Comparison of ENCODE assay signal across 8 cellular contexts in the genomic region with DNA sequence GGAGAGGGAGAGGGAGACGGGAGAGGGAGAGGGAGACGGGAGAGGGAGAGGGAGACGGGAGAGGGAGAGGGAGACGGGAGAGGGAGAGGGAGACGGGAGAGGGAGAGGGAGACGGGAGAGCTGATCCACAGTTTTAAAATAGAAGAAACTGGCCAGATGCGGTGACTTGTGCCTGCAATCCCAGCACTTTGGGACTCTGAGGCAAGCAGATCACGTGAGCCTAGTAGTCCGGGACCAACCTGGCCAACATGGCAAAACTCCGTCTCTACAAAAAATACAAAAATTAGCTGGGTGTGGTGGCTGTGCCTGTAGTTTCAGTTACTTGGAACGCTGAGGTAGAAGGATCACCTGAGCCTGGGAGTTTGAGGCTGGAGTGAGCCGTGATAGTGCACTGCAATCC. TPM values are rescaled to one million over a fixed set of nuclear protein-coding genes. Genes with fewer than 3 reads are reported as not detected.
DNase-seq lines count a peak whose midpoint lies in the region; ATAC-seq, FAIRE-seq and TF ChIP-seq lines count a peak whose summit lies in the region.
"Not testable (repeated sequence)": the region's sequence is repeated elsewhere in the genome, so short reads cannot be mapped to it uniquely, and the experiment has no call there.
"Had no signal": no experiment of that assay in that cellular context is flagged by ENCODE, and none has a peak within 500 bp of the region (broad histone marks: within the 10 kb centered on the region; RNA-seq: fewer than 3 reads in every experiment).

No MANE protein-coding gene starts in this region.

- H3K4me3 ChIP-seq in A549 (peak overlapping the region; percentile 40), iPS-18a (ENCODE audit: low read length) (peak overlapping the region; percentile 60), rectal smooth muscle tissue (ENCODE audit: low read length) (peak overlapping the region; percentile 13)
- H3K4me3 ChIP-seq in adipocyte (ENCODE audit: low read length) = not testable (repeated sequence)

- WGBS in A549 (ENCODE audit: missing lambda C conversion rate) = 3% methylated on average over 9 of the region's 12 CpGs

- peak; percentile 70 to 74 for ATAC-seq in A549

- not testable (repeated sequence) for H3K27ac Mint-ChIP-seq in endothelial cell (ENCODE audit: unreplicated experiment)

- CTCF ChIA-PET in A549 (lab: Yijun Ruan, JAX) = interaction anchor here (1.2 kb wide), 1 partner anchor 22 kb away, joined by 4 read pairs; no protein-coding TSS in a partner anchor

- DNase-seq in A549 (ENCODE audit: low read depth in 1 of 2, low spot score in 1 of 2) = peak in 1 of 2 experiments; percentile 60
- DNase-seq in HT-29 (ENCODE audit: low spot score) = peak; percentile 5
- peak; percentile 13 for DNase-seq in RPMI7951 (ENCODE audit: low read depth)
- DNase-seq in adipocyte (ENCODE audit: low read depth) = peak; percentile 19
- DNase-seq in endothelial cell (ENCODE audit: low spot score) = not testable (repeated sequence)

- POLR2A ChIA-PET in A549 (lab: Yijun Ruan, JAX) = not testable (repeated sequence)

- not testable (repeated sequence) for TF ChIP-seq EP300 in A549 (IDR thresholded peaks at IDR 0.05)

- FAIRE-seq in A549 (lab: Jason Lieb, UNC) = not testable (repeated sequence)

- not testable (repeated sequence) for H3K27me3 Mint-ChIP-seq in endothelial cell (ENCODE audit: unreplicated experiment)

- H3K9me3 ChIP-seq in A549; adipocyte (ENCODE audit: control insufficient read depth, low read length); iPS-18a (ENCODE audit: control insufficient read depth, low read depth, low read length): not testable (repeated sequence)

- H3K4me3 Mint-ChIP-seq in endothelial cell (ENCODE audit: unreplicated experiment) = peak overlapping the region; percentile 72

- not testable (repeated sequence) for TF ChIP-seq POLR2A in A549 (IDR thresholded peaks at IDR 0.05; ENCODE audit: low read length)

- peak overlapping the region; percentile 76 to 83 for H3K27ac ChIP-seq in A549
- not testable (repeated sequence) for H3K27ac ChIP-seq in iPS-18a (ENCODE audit: low read length); rectal smooth muscle tissue (ENCODE audit: low read depth, low read length)

- H3K27me3 ChIP-seq in adipocyte (replicated peaks; ENCODE audit: control insufficient read depth, insufficient read depth, low read length); iPS-18a (ENCODE audit: control insufficient read depth, insufficient read depth, low read length); rectal smooth muscle tissue (ENCODE audit: control insufficient read depth, insufficient read depth, low read length): not testable (repeated sequence)

- TF ChIP-seq RAD21 in A549 (conservative IDR thresholded peaks at IDR 0.05 in 1 of 2, IDR thresholded peaks at IDR 0.05 in 1 of 2) = not testable (repeated sequence)

- H3K9ac ChIP-seq in adipocyte (ENCODE audit: low read length); iPS-18a (ENCODE audit: low read length); rectal smooth muscle tissue (ENCODE audit: low read length): not testable (repeated sequence)

- H3K36me3 Mint-ChIP-seq in endothelial cell (ENCODE audit: low read depth, unreplicated experiment) = not testable (repeated sequence)

- H3K4me1 Mint-ChIP-seq in endothelial cell (ENCODE audit: unreplicated experiment) = not testable (repeated sequence)

- H3K4me2 ChIP-seq in A549 = peak overlapping the region; percentile 88

- not testable (repeated sequence) for H3K36me3 ChIP-seq in adipocyte (ENCODE audit: control insufficient read depth, insufficient read depth, low read length, severe bottlenecking); iPS-18a (ENCODE audit: control insufficient read depth, low read depth, low read length); rectal smooth muscle tissue (ENCODE audit: control insufficient read depth, insufficient read depth, low read length)

- TF ChIP-seq CTCF in A549 (IDR thresholded peaks at IDR 0.05); endothelial cell (IDR thresholded peaks at IDR 0.05; ENCODE audit: unreplicated experiment): not testable (repeated sequence)

- peaks cover 28% of the 10 kb centered on the region for H3K4me1 ChIP-seq in A549
- not testable (repeated sequence) for H3K4me1 ChIP-seq in adipocyte (ENCODE audit: control insufficient read depth, insufficient read depth, low read length); iPS-18a (ENCODE audit: control insufficient read depth, low read depth, low read length); rectal smooth muscle tissue (ENCODE audit: control insufficient read depth, insufficient read depth, low read length)

- not testable (repeated sequence) for H3K9me3 Mint-ChIP-seq in endothelial cell (ENCODE audit: unreplicated experiment)

TF ChIP-seq in A549, 52 proteins besides CTCF, POLR2A, EP300 and RAD21:
- TF ChIP-seq, protein P1, sequence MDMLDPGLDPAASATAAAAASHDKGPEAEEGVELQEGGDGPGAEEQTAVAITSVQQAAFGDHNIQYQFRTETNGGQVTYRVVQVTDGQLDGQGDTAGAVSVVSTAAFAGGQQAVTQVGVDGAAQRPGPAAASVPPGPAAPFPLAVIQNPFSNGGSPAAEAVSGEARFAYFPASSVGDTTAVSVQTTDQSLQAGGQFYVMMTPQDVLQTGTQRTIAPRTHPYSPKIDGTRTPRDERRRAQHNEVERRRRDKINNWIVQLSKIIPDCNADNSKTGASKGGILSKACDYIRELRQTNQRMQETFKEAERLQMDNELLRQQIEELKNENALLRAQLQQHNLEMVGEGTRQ (IDR thresholded peaks at IDR 0.05) = peak; percentile 67

RNA-seq across cellular contexts. Expression of gene SNRPF, which starts 16.3 kb away (rescaled TPM):
- 45.8 and 66.3 TPM in 2 replicates for polyA plus RNA-seq in A549 (2011; rRNA removed)
- 105 and 161 TPM in 2 replicates for polyA plus RNA-seq in A549 (2012; cell fraction: cytosol; rRNA removed)
- polyA plus RNA-seq in A549 (2012; cell fraction: nucleus; rRNA removed) = 22.7 and 23.3 TPM in 2 replicates
- polyA plus RNA-seq in A549 (2017; fragmentation: RNase III; extraction: RNeasy Plus Mini Kit Qiagen cat#74134 plus additional on column Dnase treatment) = 204 to 221 TPM (median 204 TPM) in 3 replicates
- polyA minus RNA-seq in A549 (2011; rRNA and poly(A)+ RNA removed) = 15.3 and 16.7 TPM in 2 replicates
- total RNA-seq in HT-29 (2014; rRNA removed; shearing (Covaris generic)) = 29.0 and 32.0 TPM in 2 replicates
- total RNA-seq in RPMI7951 (2014; rRNA removed; shearing (Covaris generic)) = 23.0 and 29.6 TPM in 2 replicates
- 28.3 TPM for total RNA-seq in endothelial cell (ENCODE audit: unreplicated experiment)

RNA-seq across cellular contexts. Expression of gene NTN4, which starts 51.9 kb away (rescaled TPM):
- polyA plus RNA-seq in A549 (2011; rRNA removed) (132 and 168 TPM in 2 replicates), A549 (2017; fragmentation: RNase III; extraction: RNeasy Plus Mini Kit Qiagen cat#74134 plus additional on column Dnase treatment) (36.9 to 37.3 TPM (median 37.1 TPM) in 3 replicates)
- 63.1 and 77.4 TPM in 2 replicates for polyA plus RNA-seq in A549 (2012; cell fraction: cytosol; rRNA removed)
- 77.0 and 82.3 TPM in 2 replicates for polyA plus RNA-seq in A549 (2012; cell fraction: nucleus; rRNA removed)
- polyA minus RNA-seq in A549 (2011; rRNA and poly(A)+ RNA removed) = 274 and 323 TPM in 2 replicates
- 17.1 and 18.1 TPM in 2 replicates for total RNA-seq in HT-29 (2014; rRNA removed; shearing (Covaris generic))
- 1.4 and 3.1 TPM in 2 replicates for total RNA-seq in RPMI7951 (2014; rRNA removed; shearing (Covaris generic))
- total RNA-seq in endothelial cell (ENCODE audit: unreplicated experiment) = 0.13 TPM
- total RNA-seq: CD4-positive, CD25-positive, alpha-beta regulatory T cell had no signal
